In the genomic region with DNA sequence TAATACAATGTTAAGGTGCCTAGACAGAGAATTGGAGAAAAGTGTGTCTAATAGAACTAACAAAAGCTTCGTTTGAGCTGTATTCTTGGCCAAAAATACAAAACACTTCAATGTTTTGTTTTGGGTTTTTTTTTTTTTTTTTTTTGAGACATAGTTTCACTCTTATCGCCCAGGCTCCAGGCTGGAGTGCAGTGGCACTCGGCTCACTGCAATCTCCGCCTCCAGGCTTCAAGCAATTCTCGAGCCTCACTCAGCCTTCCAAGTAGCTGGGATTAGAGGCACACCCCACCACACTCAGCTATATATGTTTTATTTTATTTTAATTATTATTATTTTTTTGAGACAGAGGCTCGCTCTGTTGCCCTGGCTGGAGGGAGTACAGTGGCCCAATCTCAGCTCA, we compare ENCODE assay signal across 1 cellular context.
TF ChIP-seq lines count a peak whose summit lies in the region.

No MANE protein-coding gene starts in this region.

TF ChIP-seq in GM23338, 12 proteins besides CTCF, POLR2A, EP300 and RAD21:
- no peak for TF ChIP-seq CREB1 (CRISPR knock-in tag; IDR thresholded peaks at IDR 0.05; ENCODE audit: low read depth)
- TF ChIP-seq, protein P1, sequence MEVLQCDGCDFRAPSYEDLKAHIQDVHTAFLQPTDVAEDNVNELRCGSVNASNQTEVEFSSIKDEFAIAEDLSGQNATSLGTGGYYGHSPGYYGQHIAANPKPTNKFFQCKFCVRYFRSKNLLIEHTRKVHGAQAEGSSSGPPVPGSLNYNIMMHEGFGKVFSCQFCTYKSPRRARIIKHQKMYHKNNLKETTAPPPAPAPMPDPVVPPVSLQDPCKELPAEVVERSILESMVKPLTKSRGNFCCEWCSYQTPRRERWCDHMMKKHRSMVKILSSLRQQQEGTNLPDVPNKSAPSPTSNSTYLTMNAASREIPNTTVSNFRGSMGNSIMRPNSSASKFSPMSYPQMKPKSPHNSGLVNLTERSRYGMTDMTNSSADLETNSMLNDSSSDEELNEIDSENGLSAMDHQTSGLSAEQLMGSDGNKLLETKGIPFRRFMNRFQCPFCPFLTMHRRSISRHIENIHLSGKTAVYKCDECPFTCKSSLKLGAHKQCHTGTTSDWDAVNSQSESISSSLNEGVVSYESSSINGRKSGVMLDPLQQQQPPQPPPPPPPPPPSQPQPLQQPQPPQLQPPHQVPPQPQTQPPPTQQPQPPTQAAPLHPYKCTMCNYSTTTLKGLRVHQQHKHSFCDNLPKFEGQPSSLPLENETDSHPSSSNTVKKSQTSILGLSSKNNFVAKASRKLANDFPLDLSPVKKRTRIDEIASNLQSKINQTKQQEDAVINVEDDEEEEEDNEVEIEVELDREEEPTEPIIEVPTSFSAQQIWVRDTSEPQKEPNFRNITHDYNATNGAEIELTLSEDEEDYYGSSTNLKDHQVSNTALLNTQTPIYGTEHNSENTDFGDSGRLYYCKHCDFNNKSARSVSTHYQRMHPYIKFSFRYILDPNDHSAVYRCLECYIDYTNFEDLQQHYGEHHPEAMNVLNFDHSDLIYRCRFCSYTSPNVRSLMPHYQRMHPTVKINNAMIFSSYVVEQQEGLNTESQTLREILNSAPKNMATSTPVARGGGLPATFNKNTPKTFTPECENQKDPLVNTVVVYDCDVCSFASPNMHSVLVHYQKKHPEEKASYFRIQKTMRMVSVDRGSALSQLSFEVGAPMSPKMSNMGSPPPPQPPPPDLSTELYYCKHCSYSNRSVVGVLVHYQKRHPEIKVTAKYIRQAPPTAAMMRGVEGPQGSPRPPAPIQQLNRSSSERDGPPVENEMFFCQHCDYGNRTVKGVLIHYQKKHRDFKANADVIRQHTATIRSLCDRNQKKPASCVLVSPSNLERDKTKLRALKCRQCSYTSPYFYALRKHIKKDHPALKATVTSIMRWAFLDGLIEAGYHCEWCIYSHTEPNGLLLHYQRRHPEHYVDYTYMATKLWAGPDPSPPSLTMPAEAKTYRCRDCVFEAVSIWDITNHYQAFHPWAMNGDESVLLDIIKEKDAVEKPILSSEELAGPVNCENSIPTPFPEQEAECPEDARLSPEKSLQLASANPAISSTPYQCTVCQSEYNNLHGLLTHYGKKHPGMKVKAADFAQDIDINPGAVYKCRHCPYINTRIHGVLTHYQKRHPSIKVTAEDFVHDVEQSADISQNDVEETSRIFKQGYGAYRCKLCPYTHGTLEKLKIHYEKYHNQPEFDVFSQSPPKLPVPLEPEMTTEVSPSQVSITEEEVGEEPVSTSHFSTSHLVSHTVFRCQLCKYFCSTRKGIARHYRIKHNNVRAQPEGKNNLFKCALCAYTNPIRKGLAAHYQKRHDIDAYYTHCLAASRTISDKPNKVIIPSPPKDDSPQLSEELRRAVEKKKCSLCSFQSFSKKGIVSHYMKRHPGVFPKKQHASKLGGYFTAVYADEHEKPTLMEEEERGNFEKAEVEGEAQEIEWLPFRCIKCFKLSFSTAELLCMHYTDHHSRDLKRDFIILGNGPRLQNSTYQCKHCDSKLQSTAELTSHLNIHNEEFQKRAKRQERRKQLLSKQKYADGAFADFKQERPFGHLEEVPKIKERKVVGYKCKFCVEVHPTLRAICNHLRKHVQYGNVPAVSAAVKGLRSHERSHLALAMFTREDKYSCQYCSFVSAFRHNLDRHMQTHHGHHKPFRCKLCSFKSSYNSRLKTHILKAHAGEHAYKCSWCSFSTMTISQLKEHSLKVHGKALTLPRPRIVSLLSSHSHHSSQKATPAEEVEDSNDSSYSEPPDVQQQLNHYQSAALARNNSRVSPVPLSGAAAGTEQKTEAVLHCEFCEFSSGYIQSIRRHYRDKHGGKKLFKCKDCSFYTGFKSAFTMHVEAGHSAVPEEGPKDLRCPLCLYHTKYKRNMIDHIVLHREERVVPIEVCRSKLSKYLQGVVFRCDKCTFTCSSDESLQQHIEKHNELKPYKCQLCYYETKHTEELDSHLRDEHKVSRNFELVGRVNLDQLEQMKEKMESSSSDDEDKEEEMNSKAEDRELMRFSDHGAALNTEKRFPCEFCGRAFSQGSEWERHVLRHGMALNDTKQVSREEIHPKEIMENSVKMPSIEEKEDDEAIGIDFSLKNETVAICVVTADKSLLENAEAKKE (CRISPR knock-in tag; IDR thresholded peaks at IDR 0.05), result no peak
- no peak for TF ChIP-seq NANOG (IDR thresholded peaks at IDR 0.05; ENCODE audit: borderline replicate concordance)
- TF ChIP-seq POLR2AphosphoS5 (IDR thresholded peaks at IDR 0.05; ENCODE audit: low read depth), result no peak
